ENCODE assay signal across 1 cellular context in genomic region chr9:34048730-34049629, GRCh38.
A peak's percentile ranks its signal among the peaks of the same experiment; 100 is the strongest.
TF ChIP-seq lines count a peak whose summit lies in the region.

Gene UBAP2, minus strand, starts transcription at chr9:34048887. Its CDS starts 31,739 bp downstream, at chr9:34017148.

TF ChIP-seq in HepG2, 621 proteins besides CTCF, POLR2A, EP300 and RAD21 (continued from another document and continues in another):
- no peak for TF ChIP-seq ZNF253 (CRISPR knock-in tag; IDR thresholded peaks at IDR 0.05; ENCODE audit: borderline replicate concordance)
- TF ChIP-seq ATAD3A (CRISPR knock-in tag; IDR thresholded peaks at IDR 0.05): no peak
- TF ChIP-seq MED8 (CRISPR knock-in tag; IDR thresholded peaks at IDR 0.05; ENCODE audit: insufficient replicate concordance): peak; percentile 91
- TF ChIP-seq FOSL1 (CRISPR knock-in tag; IDR thresholded peaks at IDR 0.05; ENCODE audit: borderline replicate concordance): no peak
- peak; percentile 45; the same call in 1 of the 2 replicates for TF ChIP-seq ZNF33B (CRISPR knock-in tag; IDR thresholded peaks at IDR 0.05)
- peak; percentile 97; the same call in 1 of the 2 replicates for TF ChIP-seq KLF13 (CRISPR knock-in tag; IDR thresholded peaks at IDR 0.05)
- peak; percentile 69; the same call in 1 of the 2 replicates for TF ChIP-seq ZNF891 (CRISPR knock-in tag; IDR thresholded peaks at IDR 0.05)
- TF ChIP-seq U2AF1 (optimal IDR thresholded peaks at IDR 0.05; ENCODE audit: low read depth, low read length): no peak
- TF ChIP-seq MXD1 (CRISPR knock-in tag; IDR thresholded peaks at IDR 0.05): peak; percentile 94
- TF ChIP-seq NR2C2 (CRISPR knock-in tag; IDR thresholded peaks at IDR 0.05; ENCODE audit: borderline replicate concordance): peak; percentile 91
- TF ChIP-seq FOXP4 (CRISPR knock-in tag; IDR thresholded peaks at IDR 0.05): peak; percentile 45; the same call in 1 of the 2 replicates
- no peak for TF ChIP-seq JUNB (CRISPR knock-in tag; IDR thresholded peaks at IDR 0.05; ENCODE audit: borderline replicate concordance)
- TF ChIP-seq NCOA5 (CRISPR knock-in tag; IDR thresholded peaks at IDR 0.05): no peak
- no peak for TF ChIP-seq CCAR2 (optimal IDR thresholded peaks at IDR 0.05; ENCODE audit: low read depth, low read length)
- peak; percentile 13; the same call in 1 of the 2 replicates for TF ChIP-seq ZNF609 (CRISPR knock-in tag; IDR thresholded peaks at IDR 0.05; ENCODE audit: borderline replicate concordance)
- TF ChIP-seq ATF4 (CRISPR knock-in tag; IDR thresholded peaks at IDR 0.05): peak in 1 of 2 experiments; percentile 78; a peak in 2 of 4 replicates
- peak; percentile 63; the same call in 1 of the 2 replicates for TF ChIP-seq MEF2D (CRISPR knock-in tag; IDR thresholded peaks at IDR 0.05)
- TF ChIP-seq ZNF777 (CRISPR knock-in tag; IDR thresholded peaks at IDR 0.05): 0 out of 2 replicates have a peak, but pooled peaks have one; percentile 58
- TF ChIP-seq SP2 (CRISPR knock-in tag; IDR thresholded peaks at IDR 0.05): peak; percentile 50; the same call in 1 of the 2 replicates
- TF ChIP-seq PHF8 (CRISPR knock-in tag; IDR thresholded peaks at IDR 0.05): peak; percentile 96
- 0 out of 2 replicates have a peak, but pooled peaks have one; percentile 26 for TF ChIP-seq JUND (CRISPR knock-in tag; IDR thresholded peaks at IDR 0.05)
- no peak for TF ChIP-seq RBM22 (optimal IDR thresholded peaks at IDR 0.05; ENCODE audit: low read length)
- peak; percentile 38 for TF ChIP-seq SRSF1 (optimal IDR thresholded peaks at IDR 0.05; ENCODE audit: low read depth, low read length)
- peak; percentile 72; the same call in 1 of the 2 replicates for TF ChIP-seq DZIP1 (CRISPR knock-in tag; IDR thresholded peaks at IDR 0.05)
- TF ChIP-seq TRAFD1 (CRISPR knock-in tag; IDR thresholded peaks at IDR 0.05; ENCODE audit: borderline replicate concordance): peak; percentile 61; the same call in 1 of the 2 replicates
- TF ChIP-seq CREM (IDR thresholded peaks at IDR 0.05): peak; percentile 99
- TF ChIP-seq CREM (CRISPR knock-in tag; IDR thresholded peaks at IDR 0.05): peak; percentile 42; the same call in 1 of the 2 replicates
- TF ChIP-seq HNRNPLL (IDR thresholded peaks at IDR 0.05; ENCODE audit: low read depth, low read length, poor library complexity, severe bottlenecking): peak; percentile 81
- TF ChIP-seq ZFP1 (CRISPR knock-in tag; IDR thresholded peaks at IDR 0.05): 0 out of 2 replicates have a peak, but pooled peaks have one; percentile 16
- peak; percentile 73 for TF ChIP-seq ZNF574 (CRISPR knock-in tag; IDR thresholded peaks at IDR 0.05)
- peak; percentile 71 for TF ChIP-seq ZMYM4 (CRISPR knock-in tag; IDR thresholded peaks at IDR 0.05)
- peak; percentile 45 for TF ChIP-seq ATF2 (CRISPR knock-in tag; IDR thresholded peaks at IDR 0.05)
- peak; percentile 86; the same call in 1 of the 2 replicates for TF ChIP-seq ZNF776 (CRISPR knock-in tag; IDR thresholded peaks at IDR 0.05)
- peak; percentile 95 for TF ChIP-seq ZNF687 (CRISPR knock-in tag; IDR thresholded peaks at IDR 0.05)
- TF ChIP-seq SP1 (IDR thresholded peaks at IDR 0.05): no peak
- peak; percentile 66 for TF ChIP-seq SP1 (CRISPR knock-in tag; IDR thresholded peaks at IDR 0.05)
